ENCODE assay signal across 11 cellular contexts in genomic region chr5:179837076-179838011, GRCh38. TPM values are rescaled to one million over a fixed set of nuclear protein-coding genes. Genes with fewer than 3 reads are reported as not detected.
A peak's percentile ranks its signal among the peaks of the same experiment; 100 is the strongest.
DNase-seq lines count a peak whose midpoint lies in the region; ATAC-seq and TF ChIP-seq lines count a peak whose summit lies in the region.
"Had no signal": no experiment of that assay in that cellular context is flagged by ENCODE, and none has a peak within 500 bp of the region (broad histone marks: within the 10 kb centered on the region; RNA-seq: fewer than 3 reads in every experiment).

No MANE protein-coding gene starts in this region.

- H3K36me3 Mint-ChIP-seq in Caco-2 (ENCODE audit: insufficient read depth, unreplicated experiment) (peaks cover 88% of the 10 kb centered on the region), osteocyte (ENCODE audit: unreplicated experiment) (peaks cover 44% of the 10 kb centered on the region)

- ATAC-seq in esophagus mucosa = peak; percentile 7
- ATAC-seq in HG03045 (IDR thresholded peaks at IDR 0.05; ENCODE audit: unreplicated experiment) = no peak
- ATAC-seq in GM19328 (IDR thresholded peaks at IDR 0.05; ENCODE audit: unreplicated experiment) = no peak

- no peaks in the 10 kb centered on the region for H3K4me1 Mint-ChIP-seq in Caco-2 (ENCODE audit: low read depth, unreplicated experiment)
- H3K4me1 Mint-ChIP-seq in osteocyte (ENCODE audit: unreplicated experiment) = no peaks in the 10 kb centered on the region

- DNase-seq in Caco-2 = no peak
- no peak for DNase-seq in RWPE1 (ENCODE audit: low spot score)
- DNase-seq in osteocyte (ENCODE audit: extremely low spot score, unreplicated experiment) = no peak
- DNase-seq in SIG-M5 (lab: John Stamatoyannopoulos, UW) = no peak
- DNase-seq in stimulated activated CD8-positive, alpha-beta memory T cell treated with anti-CD3 and anti-CD28 coated beads, Interleukin-4, amount 100 ng/mL, for 48 hours = no peak
- DNase-seq: DMS153, foreskin melanocyte had no signal

- H3K9me3 Mint-ChIP-seq in Caco-2 (ENCODE audit: unreplicated experiment) (no peaks in the 10 kb centered on the region), osteocyte (ENCODE audit: unreplicated experiment) (no peaks in the 10 kb centered on the region)

- H3K27me3 Mint-ChIP-seq in Caco-2 (ENCODE audit: insufficient read depth, unreplicated experiment) = no peaks in the 10 kb centered on the region
- no peaks in the 10 kb centered on the region for H3K27me3 Mint-ChIP-seq in osteocyte (ENCODE audit: unreplicated experiment)

- peak overlapping the region; percentile 23 for H3K27ac Mint-ChIP-seq in Caco-2 (ENCODE audit: unreplicated experiment)
- H3K27ac Mint-ChIP-seq in osteocyte (ENCODE audit: unreplicated experiment) = peak overlapping the region; percentile 9

- no peak overlapping the region for H3K4me3 ChIP-seq in Caco-2 (ENCODE audit: low read depth, low read length)
- H3K4me3 ChIP-seq: smooth muscle cell had no signal

- H3K27ac ChIP-seq in RWPE1 = peak overlapping the region; percentile 78

- H3K4me3 Mint-ChIP-seq in Caco-2 (ENCODE audit: unreplicated experiment) (no peak overlapping the region), osteocyte (ENCODE audit: unreplicated experiment) (no peak overlapping the region)

- peaks cover 10% of the 10 kb centered on the region for H3K36me3 ChIP-seq in Caco-2 (ENCODE audit: control insufficient read depth, insufficient read depth, low read length)

- H3K4me1 ChIP-seq in Caco-2 = no peaks in the 10 kb centered on the region

- no peaks in the 10 kb centered on the region for H3K9me3 ChIP-seq in Caco-2

- TSS peak; percentile 14 for BruUV-seq in Caco-2 (replicated peaks; lab: Mats Ljungman, UMichigan)

- intact Hi-C loops in Caco-2 (cut with micrococcal nuclease; ENCODE audit: unreplicated experiment) = no loop called here

- H3K27me3 ChIP-seq in Caco-2 (replicated peaks; ENCODE audit: control insufficient read depth, insufficient read depth, low read length) = no peaks in the 10 kb centered on the region

- POLR2A ChIA-PET in Caco-2 (lab: Charles Lee) (no interaction called here), RWPE1 (lab: Yijun Ruan, JAX; ENCODE audit: low non-redundant PET) (no interaction called here)

- CTCF ChIA-PET in Caco-2 (lab: Charles Lee) = interaction anchor here (0.5 to 1.2 kb wide), 2 partner anchors 12 to 253 kb away, joined by 5 to 6 read pairs; no protein-coding TSS in a partner anchor
- CTCF ChIA-PET in RWPE1 (lab: Yijun Ruan, JAX) = interaction anchor here (1.3 kb wide), 1 partner anchor 10 kb away, joined by 6 read pairs; no protein-coding TSS in a partner anchor

- TF ChIP-seq CTCF in Caco-2 (IDR thresholded peaks at IDR 0.05; ENCODE audit: insufficient read depth in 1 of 2, low read depth in 1 of 2, low read length in 1 of 2, severe bottlenecking in 1 of 2, unreplicated experiment in 1 of 2) (no peak), RWPE1 (conservative IDR thresholded peaks at IDR 0.05; ENCODE audit: low read depth) (no peak), osteocyte (IDR thresholded peaks at IDR 0.05) (no peak)

RNA-seq across cellular contexts. Expression of gene SQSTM1, which starts 16.6 kb away (rescaled TPM):
- 250 and 259 TPM in 2 replicates for total RNA-seq in Caco-2 (2022)
- total RNA-seq in esophagus mucosa = 126 TPM
- total RNA-seq in osteocyte = 447 and 458 TPM in 2 replicates

RNA-seq across cellular contexts. Expression of gene MRNIP, which starts 21.3 kb away (rescaled TPM):
- 37.8 and 43.0 TPM in 2 replicates for total RNA-seq in Caco-2 (2022)
- 8.3 TPM for total RNA-seq in esophagus mucosa
- 25.8 and 27.6 TPM in 2 replicates for total RNA-seq in osteocyte

RNA-seq across cellular contexts. Expression of gene MGAT4B, which starts 30.7 kb away (rescaled TPM):
- total RNA-seq in Caco-2 (2022) (215 and 217 TPM in 2 replicates), esophagus mucosa (72.1 TPM), osteocyte (185 and 198 TPM in 2 replicates)

RNA-seq across cellular contexts. Expression of gene LTC4S, which starts 43.6 kb away (rescaled TPM):
- total RNA-seq in Caco-2 (2022) (2.3 and 2.4 TPM in 2 replicates), esophagus mucosa (5.1 TPM), osteocyte (1.1 and 2.4 TPM in 2 replicates)
- total RNA-seq: smooth muscle cell had no signal
